18 cellular contexts compared by ENCODE assay signal in the genomic region with DNA sequence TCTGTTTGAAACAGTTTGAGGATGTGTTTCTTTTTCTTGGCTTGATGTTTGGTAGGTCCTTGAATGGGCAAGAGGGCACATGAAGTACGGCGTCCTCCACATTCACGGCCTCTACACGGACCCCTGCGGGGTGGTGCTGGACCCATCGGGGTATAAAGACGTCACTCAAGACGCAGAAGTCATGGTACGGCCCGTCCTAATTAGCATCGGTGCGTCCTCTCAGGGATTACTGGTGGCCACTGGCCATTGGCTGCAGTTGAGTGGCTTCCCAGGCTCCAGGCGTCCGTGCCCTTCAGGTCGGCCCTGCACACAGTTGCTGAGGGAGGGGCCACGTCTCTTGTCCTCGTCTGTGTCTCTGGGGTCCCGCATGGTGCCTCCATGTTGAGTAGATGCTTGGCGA. TPM values are rescaled to one million over a fixed set of nuclear protein-coding genes. Genes with fewer than 3 reads are reported as not detected.
A peak's percentile ranks its signal among the peaks of the same experiment; 100 is the strongest.
DNase-seq lines count a peak whose midpoint lies in the region; ATAC-seq and TF ChIP-seq lines count a peak whose summit lies in the region.
"Had no signal": no experiment of that assay in that cellular context is flagged by ENCODE, and none has a peak within 500 bp of the region (broad histone marks: within the 10 kb centered on the region; RNA-seq: fewer than 3 reads in every experiment).

No MANE protein-coding gene starts in this region.

- no peak overlapping the region for H3K4me3 Mint-ChIP-seq in activated T-cell treated with anti-CD3 and anti-CD28 coated beads, Interleukin-2, amount 50 U/mL, for 72 hours
- H3K4me3 Mint-ChIP-seq in CD4-positive, CD25-positive, alpha-beta regulatory T cell: no peak overlapping the region
- H3K4me3 Mint-ChIP-seq in dendritic cell treated with granulocyte-macrophage colony-stimulating factor and Interleukin-4, amounts not matched to agents 40 ng/mL and 50 ng/mL, for 4 days: no peak overlapping the region
- H3K4me3 Mint-ChIP-seq: HFFc6 had no signal

- peaks cover 4 to 14% of the 10 kb centered on the region in 2 donors for H3K36me3 Mint-ChIP-seq in activated T-cell treated with anti-CD3 and anti-CD28 coated beads, Interleukin-2, amount 50 U/mL, for 72 hours (ENCODE audit: insufficient read depth in 2 of 2)
- H3K36me3 Mint-ChIP-seq in CD4-positive, CD25-positive, alpha-beta regulatory T cell: peaks cover 34% of the 10 kb centered on the region
- H3K36me3 Mint-ChIP-seq in dendritic cell treated with granulocyte-macrophage colony-stimulating factor and Interleukin-4, amounts not matched to agents 40 ng/mL and 50 ng/mL, for 4 days (ENCODE audit: low read depth): peaks cover 82% of the 10 kb centered on the region

- H3K27ac Mint-ChIP-seq in activated T-cell treated with anti-CD3 and anti-CD28 coated beads, Interleukin-2, amount 50 U/mL, for 72 hours: peak overlapping the region; percentile 40
- peak overlapping the region; percentile 36 to 87 (median 63) for H3K27ac Mint-ChIP-seq in CD4-positive, CD25-positive, alpha-beta regulatory T cell
- peak overlapping the region; percentile 79 for H3K27ac Mint-ChIP-seq in dendritic cell treated with granulocyte-macrophage colony-stimulating factor and Interleukin-4, amounts not matched to agents 40 ng/mL and 50 ng/mL, for 4 days
- H3K27ac Mint-ChIP-seq: HFFc6 had no signal

- intact Hi-C loops in dendritic cell treated with granulocyte-macrophage colony-stimulating factor and Interleukin-4, amounts not matched to agents 40 ng/mL and 50 ng/mL, for 4 days (cut with micrococcal nuclease): no loop called here
- intact Hi-C loops in posterior vena cava (cut with DNase I): loop anchor here in 1 of 2 donors (10.0 kb wide), 1 partner anchor 754 kb away; no protein-coding TSS in a partner anchor

- peaks cover 5% of the 10 kb centered on the region for H3K4me1 Mint-ChIP-seq in activated T-cell treated with anti-CD3 and anti-CD28 coated beads, Interleukin-2, amount 50 U/mL, for 72 hours (ENCODE audit: low read depth)
- peaks cover 0 to 7% (median 3%) of the 10 kb centered on the region in 4 donors for H3K4me1 Mint-ChIP-seq in CD4-positive, CD25-positive, alpha-beta regulatory T cell
- peaks cover 15% of the 10 kb centered on the region for H3K4me1 Mint-ChIP-seq in dendritic cell treated with granulocyte-macrophage colony-stimulating factor and Interleukin-4, amounts not matched to agents 40 ng/mL and 50 ng/mL, for 4 days (ENCODE audit: low read depth)

- no peak overlapping the region for H3K4me3 ChIP-seq in CD4-positive, CD25-positive, alpha-beta regulatory T cell (ENCODE audit: low read depth, low read length)
- no peak overlapping the region for H3K4me3 ChIP-seq in BE2C (ENCODE audit: low read depth, low read length)
- H3K4me3 ChIP-seq: BLaER1 treated with 17β-estradiol and CSF1 and Interleukin-3, amounts not matched to agents 10 nM and 100 nM; K562 had no signal

- no peak for DNase-seq in activated T-cell treated with anti-CD3 and anti-CD28 coated beads, Interleukin-2, amount 50 U/mL, for 72 hours
- no peak for DNase-seq in activated T-cell treated with anti-CD3 and anti-CD28 coated beads, Interleukin-2, amount 50 U/mL, for 48 hours
- no peak for DNase-seq in CD4-positive, CD25-positive, alpha-beta regulatory T cell
- peak; percentile 61 for DNase-seq in posterior vena cava (ENCODE audit: low spot score)
- DNase-seq in COR-L47 (lab: John Stamatoyannopoulos, UW): no peak
- no peak for DNase-seq in BE2C
- DNase-seq: CD4-positive, alpha-beta memory T cell; DMS53; GF-D8; HCEC 1CT; HFFc6 had no signal

- H3K27me3 ChIP-seq in CD4-positive, CD25-positive, alpha-beta regulatory T cell (ENCODE audit: control insufficient read depth, insufficient read depth, low read length): no peaks in the 10 kb centered on the region
- no peaks in the 10 kb centered on the region for H3K27me3 ChIP-seq in BE2C
- H3K27me3 ChIP-seq: BLaER1 treated with 17β-estradiol and CSF1 and Interleukin-3, amounts not matched to agents 10 nM and 100 nM had no signal

- no peaks in the 10 kb centered on the region for H3K4me1 ChIP-seq in CD4-positive, CD25-positive, alpha-beta regulatory T cell (ENCODE audit: control insufficient read depth, insufficient read depth, low read length, poor library complexity, severe bottlenecking)
- peaks cover 10% of the 10 kb centered on the region for H3K4me1 ChIP-seq in BE2C

- peaks cover 85% of the 10 kb centered on the region for H3K36me3 ChIP-seq in CD4-positive, CD25-positive, alpha-beta regulatory T cell (ENCODE audit: control insufficient read depth, insufficient read depth, low read length)
- peaks cover 70% of the 10 kb centered on the region for H3K36me3 ChIP-seq in BE2C

- TF ChIP-seq CTCF in BE2C (IDR thresholded peaks at IDR 0.05; ENCODE audit: low read depth, low read length): no peak

- H3K9me3 ChIP-seq in CD4-positive, CD25-positive, alpha-beta regulatory T cell (ENCODE audit: control insufficient read depth in 2 of 2, low read length in 2 of 2): no peaks in the 10 kb centered on the region
- no peaks in the 10 kb centered on the region for H3K9me3 ChIP-seq in BE2C
- H3K9me3 ChIP-seq: BLaER1 treated with 17β-estradiol and CSF1 and Interleukin-3, amounts not matched to agents 10 nM and 100 nM had no signal

- no peaks in the 10 kb centered on the region for H3K9me3 Mint-ChIP-seq in activated T-cell treated with anti-CD3 and anti-CD28 coated beads, Interleukin-2, amount 50 U/mL, for 72 hours
- no peaks in the 10 kb centered on the region for H3K9me3 Mint-ChIP-seq in CD4-positive, CD25-positive, alpha-beta regulatory T cell
- H3K9me3 Mint-ChIP-seq in dendritic cell treated with granulocyte-macrophage colony-stimulating factor and Interleukin-4, amounts not matched to agents 40 ng/mL and 50 ng/mL, for 4 days: no peaks in the 10 kb centered on the region
- H3K9me3 Mint-ChIP-seq: CD4-positive, alpha-beta memory T cell; HFFc6 had no signal

- no peak for ATAC-seq in activated T-cell treated with anti-CD3 and anti-CD28 coated beads, Interleukin-2, amount 50 U/mL, for 72 hours (replicated peaks in 1 of 2)
- no peak for ATAC-seq in CD4-positive, CD25-positive, alpha-beta regulatory T cell (ENCODE audit: low read depth in 2 of 2)
- ATAC-seq in GM21786 (IDR thresholded peaks at IDR 0.05; ENCODE audit: unreplicated experiment): no peak
- ATAC-seq: K562 had no signal

- H3K27ac ChIP-seq in CD4-positive, CD25-positive, alpha-beta regulatory T cell (ENCODE audit: insufficient read depth, low read length, poor library complexity, severe bottlenecking): no peak overlapping the region
- H3K27ac ChIP-seq: 22Rv1; BLaER1 treated with 17β-estradiol and CSF1 and Interleukin-3, amounts not matched to agents 10 nM and 100 nM had no signal

- no peaks in the 10 kb centered on the region for H3K27me3 Mint-ChIP-seq in activated T-cell treated with anti-CD3 and anti-CD28 coated beads, Interleukin-2, amount 50 U/mL, for 72 hours (ENCODE audit: low read depth)
- peaks cover 4% of the 10 kb centered on the region for H3K27me3 Mint-ChIP-seq in CD4-positive, CD25-positive, alpha-beta regulatory T cell
- no peaks in the 10 kb centered on the region for H3K27me3 Mint-ChIP-seq in dendritic cell treated with granulocyte-macrophage colony-stimulating factor and Interleukin-4, amounts not matched to agents 40 ng/mL and 50 ng/mL, for 4 days
- H3K27me3 Mint-ChIP-seq: CD4-positive, alpha-beta memory T cell had no signal

RNA-seq across cellular contexts. Expression of a gene that starts 20.8 kb away (rescaled TPM):
- total RNA-seq in activated T-cell treated with anti-CD3 and anti-CD28 coated beads, Interleukin-2, amount 50 U/mL, for 72 hours: 100 to 1,000 TPM in 1 of 2 donors, 10 to 100 TPM in 1; 50.1 to 130 TPM
- 456 TPM for total RNA-seq in CD4-positive, CD25-positive, alpha-beta regulatory T cell
- polyA plus RNA-seq in CD4-positive, CD25-positive, alpha-beta regulatory T cell: 10 to 100 TPM; 34.5 to 66.1 (median 48.2) TPM
- total RNA-seq in posterior vena cava: 10 to 100 TPM; 16.0 to 24.6 TPM
- 50.9 TPM for polyA plus RNA-seq in BE2C (2012; ENCODE audit: insufficient read depth, insufficient read length, low read depth)

RNA-seq across cellular contexts. Expression of a gene that starts 45.8 kb away (rescaled TPM):
- total RNA-seq in activated T-cell treated with anti-CD3 and anti-CD28 coated beads, Interleukin-2, amount 50 U/mL, for 72 hours: not detected
- total RNA-seq in CD4-positive, CD25-positive, alpha-beta regulatory T cell: not detected
- not detected for polyA plus RNA-seq in CD4-positive, CD25-positive, alpha-beta regulatory T cell
- not detected for total RNA-seq in posterior vena cava
- polyA plus RNA-seq in BE2C (2012; ENCODE audit: insufficient read depth, insufficient read length, low read depth): not detected
- total RNA-seq: A673; CD4-positive, alpha-beta memory T cell; H4; HFFc6; K562 had no signal
- polyA plus RNA-seq: CD4-positive, alpha-beta memory T cell; K562 had no signal
